In genomic region chr22:46619830-46620501, GRCh38 we compare ENCODE assay signal across 8 cellular contexts. TPM values are rescaled to one million over a fixed set of nuclear protein-coding genes. Genes with fewer than 3 reads are reported as not detected.
DNase-seq lines count a peak whose midpoint lies in the region; FAIRE-seq and TF ChIP-seq lines count a peak whose summit lies in the region.

Gene GRAMD4, plus strand, starts transcription at chr22:46620386. Its CDS starts 6,414 bp downstream, at chr22:46626800.

- no peaks in the 10 kb centered on the region for H3K36me3 Mint-ChIP-seq in glutamatergic neuron (ENCODE audit: unreplicated experiment)

- H3K36me3 ChIP-seq in HUES6 (ENCODE audit: control insufficient read depth, insufficient read depth, low read length) (no peaks in the 10 kb centered on the region), prostate gland (no peaks in the 10 kb centered on the region)

- H3K4me1 ChIP-seq in HUES6 (ENCODE audit: control insufficient read depth, insufficient read depth, low read length): peaks cover 7% of the 10 kb centered on the region; the same call in 1 of the 2 replicates
- H3K4me1 ChIP-seq in prostate gland (replicated peaks): no peaks in the 10 kb centered on the region

- H3K27ac ChIP-seq in HUES6 (ENCODE audit: low read depth, low read length): no peak within 1 kb of the TSS
- peak within 1 kb of the TSS in 1 of 2 donors; percentile 4 for H3K27ac ChIP-seq in prostate gland

- H3K9me3 ChIP-seq in HUES6 (ENCODE audit: control insufficient read depth, insufficient read depth, low read depth, low read length) (no peaks in the 10 kb centered on the region), prostate gland (no peaks in the 10 kb centered on the region)

- H3K9ac ChIP-seq in HUES6 (ENCODE audit: low read length): peak within 1 kb of the TSS; percentile 7

- H3K27me3 Mint-ChIP-seq in glutamatergic neuron (ENCODE audit: unreplicated experiment): peaks cover 4% of the 10 kb centered on the region

- H3K27me3 ChIP-seq in HUES6 (ENCODE audit: control insufficient read depth, insufficient read depth, low read length): no peaks in the 10 kb centered on the region
- no peaks in the 10 kb centered on the region for H3K27me3 ChIP-seq in prostate gland (replicated peaks; ENCODE audit: insufficient read depth)

- peaks cover 6% of the 10 kb centered on the region for H3K9me3 Mint-ChIP-seq in glutamatergic neuron (ENCODE audit: unreplicated experiment)

- H3K4me3 ChIP-seq in HUES6 (ENCODE audit: low read depth, low read length) (no peak within 1 kb of the TSS), prostate gland (no peak within 1 kb of the TSS), foreskin fibroblast (ENCODE audit: low read depth in 1 of 2, low read length in 2 of 2) (no peak within 1 kb of the TSS)

- intact Hi-C loops in prostate gland (cut with DNase I): no loop called here

- no peak for TF ChIP-seq POLR2A in prostate gland (IDR thresholded peaks at IDR 0.05)

- peak within 1 kb of the TSS; percentile 74 for H3K4me3 Mint-ChIP-seq in glutamatergic neuron (ENCODE audit: unreplicated experiment)

- DNase-seq in SKM-1 treated with dmso at 0.1 percent for 144 hours (lab: John Stamatoyannopoulos, UW; ENCODE audit: unreplicated experiment) (peak; percentile 63), glutamatergic neuron (peak; percentile 63), prostate gland (ENCODE audit: low spot score) (no peak), amniotic stem cell (lab: John Stamatoyannopoulos, UW) (no peak), RCC 7860 (ENCODE audit: low spot score) (no peak), foreskin fibroblast (no peak)
- no peak for DNase-seq in central memory CD4-positive, alpha-beta T cell

- no peak for FAIRE-seq in RCC 7860 (lab: Jason Lieb, UNC)

- WGBS in prostate gland: 36% methylated on average over 20 of the region's 20 CpGs

- TF ChIP-seq CTCF in glutamatergic neuron (IDR thresholded peaks at IDR 0.05; ENCODE audit: partially characterized antibody, unreplicated experiment) (no peak), prostate gland (IDR thresholded peaks at IDR 0.05) (no peak), foreskin fibroblast (IDR thresholded peaks at IDR 0.05; ENCODE audit: low read depth, low read length) (no peak)

- H3K27ac Mint-ChIP-seq in glutamatergic neuron (ENCODE audit: unreplicated experiment): peak within 1 kb of the TSS; percentile 94

- peaks cover 17% of the 10 kb centered on the region for H3K4me1 Mint-ChIP-seq in glutamatergic neuron (ENCODE audit: low read depth, unreplicated experiment)

RNA-seq across cellular contexts. Expression of gene GRAMD4, which starts in this region (rescaled TPM):
- 85.7 TPM for total RNA-seq in glutamatergic neuron (ENCODE audit: unreplicated experiment)
- total RNA-seq in prostate gland: 10 to 100 TPM; 12.1 to 20.2 TPM

Comparison
In these comparisons a context has a peak if more than half of its experiments do, and no peak if none do; other contexts are left out.
1. DNase-seq: peak in SKM-1 treated with dmso at 0.1 percent for 144 hours (single experiment) and glutamatergic neuron (single experiment); none in prostate gland (single experiment), amniotic stem cell (single experiment), RCC 7860 (single experiment), foreskin fibroblast (0 of 2) and central memory CD4-positive, alpha-beta T cell (single experiment).